Comparison of ENCODE assay signal across 8 cellular contexts in the genomic region with DNA sequence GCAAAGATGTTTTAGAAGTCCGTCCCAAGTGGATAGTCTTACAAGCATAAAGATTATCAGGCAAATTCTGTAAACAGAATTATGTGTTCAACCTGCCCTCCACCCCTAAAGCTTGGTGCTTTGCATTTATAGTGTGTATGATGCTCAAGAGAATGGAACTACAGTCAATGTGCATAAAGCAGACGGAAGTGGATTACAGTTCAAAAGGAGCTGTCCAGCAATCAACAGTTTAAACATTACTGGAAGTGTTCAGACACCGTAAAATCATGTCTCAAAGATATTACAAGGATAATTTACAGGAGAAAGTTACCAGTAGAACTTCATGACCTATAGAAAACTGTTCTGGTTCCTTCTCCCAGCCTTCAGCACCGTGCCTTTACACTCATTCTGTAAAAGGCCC. TPM values are rescaled to one million over a fixed set of nuclear protein-coding genes. Genes with fewer than 3 reads are reported as not detected.
DNase-seq lines count a peak whose midpoint lies in the region; ATAC-seq and TF ChIP-seq lines count a peak whose summit lies in the region.

No MANE protein-coding gene starts in this region.

- H3K27me3 ChIP-seq in CD4-positive, CD25-positive, alpha-beta regulatory T cell (ENCODE audit: control insufficient read depth, insufficient read depth, low read length): peaks cover 5% of the 10 kb centered on the region
- H3K27me3 ChIP-seq in muscle layer of colon (ENCODE audit: control insufficient read depth in 1 of 2, insufficient read depth in 2 of 2, low read length in 2 of 2): no peaks in the 10 kb centered on the region

- peaks cover 32% of the 10 kb centered on the region for H3K27me3 Mint-ChIP-seq in CD4-positive, CD25-positive, alpha-beta regulatory T cell

- H3K4me3 Mint-ChIP-seq in CD4-positive, CD25-positive, alpha-beta regulatory T cell: peak overlapping the region; percentile 81 to 96 (median 84)

- DNase-seq in CD4-positive, CD25-positive, alpha-beta regulatory T cell: no peak
- peak; percentile 15 to 19 for DNase-seq in Kasumi-1 (lab: John Stamatoyannopoulos, UW)
- DNase-seq in choroid plexus epithelial cell (ENCODE audit: low read depth): peak; percentile 36
- DNase-seq in stimulated activated CD8-positive, alpha-beta memory T cell treated with anti-CD3 and anti-CD28 coated beads, Interleukin-4, amount 100 ng/mL, for 48 hours: no peak
- no peak for DNase-seq in stimulated activated CD4-positive, alpha-beta T cell treated with anti-CD3 and anti-CD28 coated beads, Interleukin-12 subunit alpha, Interleukin-12 subunit beta, amount 100 ng/mL, for 4 hours

- no peaks in the 10 kb centered on the region for H3K36me3 Mint-ChIP-seq in CD4-positive, CD25-positive, alpha-beta regulatory T cell

- no peak for ATAC-seq in CD4-positive, CD25-positive, alpha-beta regulatory T cell (ENCODE audit: low read depth in 2 of 2)
- no peak for ATAC-seq in HG02840 (IDR thresholded peaks at IDR 0.05; ENCODE audit: low FRiP score, unreplicated experiment)
- no peak for ATAC-seq in HG02884 (IDR thresholded peaks at IDR 0.05; ENCODE audit: unreplicated experiment)

- no peak overlapping the region for H3K9ac ChIP-seq in muscle layer of colon (ENCODE audit: low read length)

- no peaks in the 10 kb centered on the region for H3K36me3 ChIP-seq in CD4-positive, CD25-positive, alpha-beta regulatory T cell (ENCODE audit: control insufficient read depth, insufficient read depth, low read length)
- H3K36me3 ChIP-seq in muscle layer of colon (ENCODE audit: insufficient read depth, low read length): no peaks in the 10 kb centered on the region

- peaks cover 0 to 4% (median 1%) of the 10 kb centered on the region in 7 donors for H3K9me3 Mint-ChIP-seq in CD4-positive, CD25-positive, alpha-beta regulatory T cell

- no peaks in the 10 kb centered on the region for H3K4me1 ChIP-seq in CD4-positive, CD25-positive, alpha-beta regulatory T cell (ENCODE audit: control insufficient read depth, insufficient read depth, low read length, poor library complexity, severe bottlenecking)
- H3K4me1 ChIP-seq in muscle layer of colon (ENCODE audit: insufficient read depth, low read length): peaks cover 15% of the 10 kb centered on the region

- no peaks in the 10 kb centered on the region for H3K9me3 ChIP-seq in CD4-positive, CD25-positive, alpha-beta regulatory T cell (ENCODE audit: control insufficient read depth in 2 of 2, low read length in 2 of 2)
- H3K9me3 ChIP-seq in muscle layer of colon (ENCODE audit: low read length): no peaks in the 10 kb centered on the region

- H3K4me3 ChIP-seq in CD4-positive, CD25-positive, alpha-beta regulatory T cell (ENCODE audit: low read depth, low read length): peak overlapping the region; percentile 87
- H3K4me3 ChIP-seq in choroid plexus epithelial cell (ENCODE audit: low read depth, low read length): no peak overlapping the region
- peak overlapping the region; percentile 90 for H3K4me3 ChIP-seq in muscle layer of colon (ENCODE audit: low read depth in 1 of 2, low read length in 2 of 2)

- H3K27ac Mint-ChIP-seq in CD4-positive, CD25-positive, alpha-beta regulatory T cell: peak overlapping the region in 1 of 3 donors; percentile 7

- TF ChIP-seq CTCF in choroid plexus epithelial cell (conservative IDR thresholded peaks at IDR 0.05; ENCODE audit: low read depth, low read length): no peak

- peaks cover 4 to 44% (median 35%) of the 10 kb centered on the region in 4 donors for H3K4me1 Mint-ChIP-seq in CD4-positive, CD25-positive, alpha-beta regulatory T cell

- no peak overlapping the region for H3K27ac ChIP-seq in CD4-positive, CD25-positive, alpha-beta regulatory T cell (ENCODE audit: insufficient read depth, low read length, poor library complexity, severe bottlenecking)
- H3K27ac ChIP-seq in muscle layer of colon (ENCODE audit: low read depth, low read length): no peak overlapping the region

RNA-seq across cellular contexts. Expression of a gene that starts 1.0 kb away (rescaled TPM):
- 23.8 TPM for total RNA-seq in CD4-positive, CD25-positive, alpha-beta regulatory T cell
- polyA plus RNA-seq in CD4-positive, CD25-positive, alpha-beta regulatory T cell: 1 to 10 TPM; 1.5 to 4.7 (median 2.5) TPM

Comparison
In these comparisons a context has a peak if more than half of its experiments do, and no peak if none do; other contexts are left out.
1. DNase-seq: peak in Kasumi-1 (2 of 2) and choroid plexus epithelial cell (single experiment); none in CD4-positive, CD25-positive, alpha-beta regulatory T cell (0 of 3), stimulated activated CD8-positive, alpha-beta memory T cell treated with anti-CD3 and anti-CD28 coated beads, Interleukin-4, amount 100 ng/mL, for 48 hours (single experiment) and stimulated activated CD4-positive, alpha-beta T cell treated with anti-CD3 and anti-CD28 coated beads, Interleukin-12 subunit alpha, Interleukin-12 subunit beta, amount 100 ng/mL, for 4 hours (single experiment).